Comparison of ENCODE assay signal across 26 cellular contexts in genomic region chr1:239930646-239931262, GRCh38.
DNase-seq lines count a peak whose midpoint lies in the region; ATAC-seq, FAIRE-seq and TF ChIP-seq lines count a peak whose summit lies in the region.
"Had no signal": no experiment of that assay in that cellular context is flagged by ENCODE, and none has a peak within 500 bp of the region (broad histone marks: within the 10 kb centered on the region; RNA-seq: fewer than 3 reads in every experiment).

No MANE protein-coding gene starts in this region.

- peak; percentile 21 for FAIRE-seq in D721Med (lab: Jason Lieb, UNC)
- no peak for FAIRE-seq in pancreas (lab: Jason Lieb, UNC)
- FAIRE-seq: frontal cortex, G401.6, TTC549 had no signal

- H3K79me1 ChIP-seq in mesendoderm (ENCODE audit: low read length) = no peaks in the 10 kb centered on the region

- no peak for TF ChIP-seq POLR2A in body of pancreas (IDR thresholded peaks at IDR 0.05)

- no peak overlapping the region for H3K4ac ChIP-seq in mesendoderm (ENCODE audit: low read depth, low read length)

- no peak overlapping the region for H2BK120ac ChIP-seq in mesendoderm (ENCODE audit: low read depth, low read length)

- no peak overlapping the region for H3K4me2 ChIP-seq in mesendoderm (ENCODE audit: low read length)
- H3K4me2 ChIP-seq: SK-N-SH had no signal

- H3K4me3 ChIP-seq in body of pancreas = no peak overlapping the region
- H3K4me3 ChIP-seq in mesendoderm (ENCODE audit: low read length) = no peak overlapping the region
- no peak overlapping the region for H3K4me3 ChIP-seq in pancreas
- H3K4me3 ChIP-seq: esophagus squamous epithelium, mucosa of descending colon, upper lobe of right lung had no signal

- H2BK5ac ChIP-seq in mesendoderm (ENCODE audit: low read length) = no peak overlapping the region

- H3K56ac ChIP-seq in mesendoderm (ENCODE audit: low read length) = no peak overlapping the region

- H4K5ac ChIP-seq in mesendoderm (ENCODE audit: low read length) = no peak overlapping the region

- H4K8ac ChIP-seq in mesendoderm (ENCODE audit: low read depth, low read length) = no peak overlapping the region

- TF ChIP-seq CTCF in D721Med (IDR thresholded peaks at IDR 0.05; ENCODE audit: insufficient read depth, missing control alignments) = no peak
- no peak for TF ChIP-seq CTCF in body of pancreas (IDR thresholded peaks at IDR 0.05)
- no peak for TF ChIP-seq CTCF in foreskin keratinocyte (conservative IDR thresholded peaks at IDR 0.05)
- TF ChIP-seq CTCF in pancreas (IDR thresholded peaks at IDR 0.05) = no peak

- H3K9me3 ChIP-seq in body of pancreas (no peaks in the 10 kb centered on the region), pancreas (no peaks in the 10 kb centered on the region)
- H3K9me3 ChIP-seq: esophagus squamous epithelium, mucosa of descending colon, SK-N-SH, upper lobe of right lung had no signal

- no peak overlapping the region for H2AK5ac ChIP-seq in mesendoderm (ENCODE audit: low read length)

- no peak overlapping the region for H2BK15ac ChIP-seq in mesendoderm (replicated peaks; ENCODE audit: low read depth)

- no peaks in the 10 kb centered on the region for H3K27me3 ChIP-seq in body of pancreas
- no peaks in the 10 kb centered on the region for H3K27me3 ChIP-seq in mesendoderm (ENCODE audit: insufficient read depth, low read length, poor library complexity)
- no peaks in the 10 kb centered on the region for H3K27me3 ChIP-seq in foreskin keratinocyte
- no peaks in the 10 kb centered on the region for H3K27me3 ChIP-seq in pancreas
- H3K27me3 ChIP-seq: esophagus squamous epithelium, upper lobe of right lung had no signal

- intact Hi-C loops in body of pancreas (cut with DNase I) = no loop called here
- intact Hi-C loops in pancreas (cut with DNase I) = no loop called here

- WGBS in body of pancreas, 2 donors = 77 to 81% methylated on average over 6 of the region's 6 CpGs
- WGBS in mesendoderm (ENCODE audit: extremely low coverage, insufficient coverage, low lambda C conversion rate) = no CpG with 5 or more reads among the region's 6 CpGs
- WGBS in pancreas, 2 donors = 79 to 82% methylated on average over 6 of the region's 6 CpGs

- H3K9ac ChIP-seq in mesendoderm (ENCODE audit: low read length) = no peak overlapping the region
- H3K9ac ChIP-seq: SK-N-SH had no signal

- no peak for DNase-seq in D721Med (ENCODE audit: insufficient read length, low spot score)
- DNase-seq in LHCN-M2 (ENCODE audit: low read depth) = peak; percentile 52
- no peak for DNase-seq in body of pancreas
- peak; percentile 5 for DNase-seq in mesendoderm
- no peak for DNase-seq in foreskin keratinocyte
- DNase-seq in pancreas = no peak
- DNase-seq: activated CD4-positive, alpha-beta T cell treated with anti-CD3 and anti-CD28 coated beads, Interleukin-2, amount 50 U/mL, for 48 hours; activated CD4-positive, CD25-positive, alpha-beta regulatory T cell treated with anti-CD3 and anti-CD28 coated beads, Interleukin-2, amount 50 U/mL, for 72 hours; activated T-cell treated with anti-CD3 and anti-CD28 coated beads, Interleukin-2, amount 50 U/mL, for 72 hours; CD4-positive, alpha-beta memory T cell; cerebellar nuclear complex; esophagus squamous epithelium; left cardiac atrium; mucosa of descending colon; natural killer cell; NCI-H1105 treated with DMSO at 0.1 percent for 48 hours; NCI-H1930; NCI-H524; NK-92 treated with Interleukin-12 subunit alpha and Interleukin-12 subunit beta, amount 100 ng/mL, for 24 hours; SK-N-SH; stimulated activated naive CD4-positive, alpha-beta T cell treated with Interleukin-2 at 50 U/mL for 16 hours; upper lobe of right lung had no signal

- H3K23ac ChIP-seq in mesendoderm (ENCODE audit: low read length) = no peak overlapping the region

- no peaks in the 10 kb centered on the region for H3K4me1 ChIP-seq in body of pancreas
- H3K4me1 ChIP-seq in mesendoderm (ENCODE audit: control insufficient read depth, low read depth, low read length) = no peaks in the 10 kb centered on the region
- H3K4me1 ChIP-seq in foreskin keratinocyte = no peaks in the 10 kb centered on the region
- no peaks in the 10 kb centered on the region for H3K4me1 ChIP-seq in pancreas
- H3K4me1 ChIP-seq: esophagus squamous epithelium, upper lobe of right lung had no signal

- H3K36me3 ChIP-seq in body of pancreas (replicated peaks in 1 of 2; ENCODE audit: insufficient read depth in 1 of 2, low read depth in 2 of 2) = no peaks in the 10 kb centered on the region
- no peaks in the 10 kb centered on the region for H3K36me3 ChIP-seq in mesendoderm (ENCODE audit: control insufficient read depth, insufficient read depth, low read length)
- H3K36me3 ChIP-seq in pancreas = no peaks in the 10 kb centered on the region
- H3K36me3 ChIP-seq: esophagus squamous epithelium, upper lobe of right lung had no signal

- ATAC-seq in body of pancreas (peak; percentile 30), foreskin keratinocyte (no peak), GM18519 (IDR thresholded peaks at IDR 0.05; ENCODE audit: low FRiP score, unreplicated experiment) (no peak), pancreas (no peak)
- ATAC-seq: activated T-cell treated with anti-CD3 and anti-CD28 coated beads, Interleukin-2, amount 50 U/mL, for 72 hours; left cardiac atrium; mucosa of descending colon; natural killer cell; upper lobe of right lung had no signal

- H3K27ac ChIP-seq in body of pancreas (no peak overlapping the region), mesendoderm (ENCODE audit: low read depth, low read length) (no peak overlapping the region), foreskin keratinocyte (no peak overlapping the region), pancreas (no peak overlapping the region)
- H3K27ac ChIP-seq: esophagus squamous epithelium, upper lobe of right lung had no signal

- H3K18ac ChIP-seq in mesendoderm (ENCODE audit: low read length) = no peak overlapping the region

- H3K79me2 ChIP-seq in mesendoderm (ENCODE audit: control insufficient read depth, insufficient read depth, low read length) = no peaks in the 10 kb centered on the region

Comparison
In these comparisons a context has a peak if more than half of its experiments do, and no peak if none do; other contexts are left out.
1. DNase-seq: peak in LHCN-M2 (single experiment) and mesendoderm (single experiment); none in D721Med (single experiment), body of pancreas (0 of 4), foreskin keratinocyte (0 of 2) and pancreas (0 of 6).